In genomic region chr19:30692517-30692870, GRCh38 we compare ENCODE assay signal across 12 cellular contexts.
DNase-seq lines count a peak whose midpoint lies in the region; ATAC-seq, FAIRE-seq and TF ChIP-seq lines count a peak whose summit lies in the region.
"Had no signal": no experiment of that assay in that cellular context is flagged by ENCODE, and none has a peak within 500 bp of the region (broad histone marks: within the 10 kb centered on the region; RNA-seq: fewer than 3 reads in every experiment).

No MANE protein-coding gene starts in this region.

- no peaks in the 10 kb centered on the region for H3K36me3 ChIP-seq in SK-N-MC (ENCODE audit: insufficient read depth, low read length)
- no peaks in the 10 kb centered on the region for H3K36me3 ChIP-seq in pancreas
- no peaks in the 10 kb centered on the region for H3K36me3 ChIP-seq in urinary bladder (ENCODE audit: insufficient read depth)
- H3K36me3 ChIP-seq: SJSA1 had no signal

- no peaks in the 10 kb centered on the region for H3K4me1 ChIP-seq in pancreas
- H3K4me1 ChIP-seq in urinary bladder (ENCODE audit: insufficient read depth), result no peaks in the 10 kb centered on the region

- DNase-seq in SK-N-MC (ENCODE audit: low read depth, low spot score) (no peak), foreskin fibroblast (peak; percentile 16 to 51), pancreas (no peak), AML-193 (lab: John Stamatoyannopoulos, UW) (no peak)
- DNase-seq: activated CD4-positive, alpha-beta T cell treated with anti-CD3 and anti-CD28 coated beads for 36 hours; cortex of kidney; NCI-H1417 treated with DMSO at 0.1 percent for 48 hours had no signal

- H3K4me3 ChIP-seq in SK-N-MC, result peak overlapping the region; percentile 73
- H3K4me3 ChIP-seq in foreskin fibroblast (ENCODE audit: low read depth in 1 of 2, low read length in 2 of 2), result peak overlapping the region; percentile 19 to 44
- H3K4me3 ChIP-seq in pancreas, result peak overlapping the region in 2 of 4 donors; percentile 14 to 30
- H3K4me3 ChIP-seq in urinary bladder (ENCODE audit: low read depth, low read length), result peak overlapping the region; percentile 12
- H3K4me3 ChIP-seq: SJSA1 had no signal

- H3K9me3 ChIP-seq in SK-N-MC (ENCODE audit: low read depth, low read length) (no peaks in the 10 kb centered on the region), pancreas (no peaks in the 10 kb centered on the region)
- H3K9me3 ChIP-seq: SJSA1 had no signal

- 32 to 38% methylated on average over 15 of the region's 15 CpGs for WGBS in pancreas, 2 donors
- WGBS in urinary bladder, result 9% methylated on average over 15 of the region's 15 CpGs

- intact Hi-C loops in pancreas (cut with DNase I), result no loop called here

- FAIRE-seq in pancreas (lab: Jason Lieb, UNC), result no peak

- peak overlapping the region; percentile 87 for H3K9ac ChIP-seq in SK-N-MC (ENCODE audit: insufficient read length)

- TF ChIP-seq CTCF in foreskin fibroblast (IDR thresholded peaks at IDR 0.05; ENCODE audit: low read depth, low read length), result no peak
- TF ChIP-seq CTCF in pancreas (IDR thresholded peaks at IDR 0.05), result no peak

- peaks cover 0 to 16% (median 0%) of the 10 kb centered on the region in 4 donors for H3K27me3 ChIP-seq in pancreas
- H3K27me3 ChIP-seq: SJSA1 had no signal

- peak in 3 of 4 donors; percentile 14 to 52 (median 48) for ATAC-seq in pancreas
- ATAC-seq in GM19328 (IDR thresholded peaks at IDR 0.05; ENCODE audit: unreplicated experiment), result no peak
- no peak for ATAC-seq in HG03159 (IDR thresholded peaks at IDR 0.05; ENCODE audit: unreplicated experiment)
- ATAC-seq: activated CD4-positive, alpha-beta T cell treated with anti-CD3 and anti-CD28 coated beads for 36 hours; left lobe of liver had no signal

- H3K27ac ChIP-seq in SK-N-MC (peak overlapping the region; percentile 99), pancreas (no peak overlapping the region), urinary bladder (ENCODE audit: low read depth) (no peak overlapping the region)
- H3K27ac ChIP-seq: SJSA1 had no signal

Comparison
In these comparisons a context has a peak if more than half of its experiments do, and no peak if none do; other contexts are left out.
1. DNase-seq: peak in foreskin fibroblast (2 of 2); none in SK-N-MC (single experiment), pancreas (0 of 6) and AML-193 (0 of 2).
2. ATAC-seq: peak in pancreas (3 of 4); none in GM19328 (single experiment) and HG03159 (single experiment).